1 cellular context compared by ENCODE assay signal in genomic region chr7:26864309-26865093, GRCh38.
TF ChIP-seq lines count a peak whose summit lies in the region.

A gene with protein sequence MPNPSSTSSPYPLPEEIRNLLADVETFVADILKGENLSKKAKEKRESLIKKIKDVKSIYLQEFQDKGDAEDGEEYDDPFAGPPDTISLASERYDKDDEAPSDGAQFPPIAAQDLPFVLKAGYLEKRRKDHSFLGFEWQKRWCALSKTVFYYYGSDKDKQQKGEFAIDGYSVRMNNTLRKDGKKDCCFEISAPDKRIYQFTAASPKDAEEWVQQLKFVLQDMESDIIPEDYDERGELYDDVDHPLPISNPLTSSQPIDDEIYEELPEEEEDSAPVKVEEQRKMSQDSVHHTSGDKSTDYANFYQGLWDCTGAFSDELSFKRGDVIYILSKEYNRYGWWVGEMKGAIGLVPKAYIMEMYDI (minus strand): TSS chr7:26864590. CDS start chr7:26864429, 161 bp downstream.

TF ChIP-seq in K562, 482 proteins besides CTCF, POLR2A, EP300 and RAD21 (continued from another document and continues in another):
- TF ChIP-seq E2F8 (IDR thresholded peaks at IDR 0.05; ENCODE audit: low read depth, partially characterized antibody) (peak; percentile 19), JUNB (CRISPR knock-in tag; conservative IDR thresholded peaks at IDR 0.05) (no peak), TEAD2 (tag; IDR thresholded peaks at IDR 0.05) (no peak), CBX3 (IDR thresholded peaks at IDR 0.05; ENCODE audit: borderline replicate concordance in 1 of 2, low read length in 2 of 2) (no peak; a peak in 1 of 3 replicates), BCOR (IDR thresholded peaks at IDR 0.05) (peak; percentile 5; the same call in 1 of the 2 replicates), TCF7 (IDR thresholded peaks at IDR 0.05; ENCODE audit: borderline replicate concordance) (no peak), PCBP2 (IDR thresholded peaks at IDR 0.05; ENCODE audit: low read depth, low read length, poor library complexity, severe bottlenecking) (no peak), ATF6 (CRISPR knock-in tag; IDR thresholded peaks at IDR 0.05) (no peak), PHF20 (IDR thresholded peaks at IDR 0.05; ENCODE audit: partially characterized antibody) (peak; percentile 95), EWSR1 (IDR thresholded peaks at IDR 0.05; ENCODE audit: borderline replicate concordance, low read depth, partially characterized antibody) (no peak), ATF7 (IDR thresholded peaks at IDR 0.05) (peak; percentile 82), TRIM28 (IDR thresholded peaks at IDR 0.05) (no peak), BHLHE40 (IDR thresholded peaks at IDR 0.05; ENCODE audit: low read length) (peak; percentile 54), IRF2 (CRISPR knock-in tag; IDR thresholded peaks at IDR 0.05) (no peak), NFATC3 (IDR thresholded peaks at IDR 0.05) (no peak), ZBED1 (IDR thresholded peaks at IDR 0.05) (no peak), MTA2 (IDR thresholded peaks at IDR 0.05; ENCODE audit: low read depth) (no peak), THAP7 (CRISPR knock-in tag; IDR thresholded peaks at IDR 0.05) (no peak), MXI1 (IDR thresholded peaks at IDR 0.05; ENCODE audit: low read depth, low read length) (no peak), RHOXF2B (CRISPR knock-in tag; conservative IDR thresholded peaks at IDR 0.05) (no peak), GATAD2B (IDR thresholded peaks at IDR 0.05; ENCODE audit: borderline replicate concordance) (no peak), FUS (optimal IDR thresholded peaks at IDR 0.05; ENCODE audit: low read depth, low read length) (no peak), KLF10 (CRISPR knock-in tag; IDR thresholded peaks at IDR 0.05) (no peak), FOXO4 (CRISPR knock-in tag; IDR thresholded peaks at IDR 0.05) (no peak), RFX7 (CRISPR knock-in tag; IDR thresholded peaks at IDR 0.05) (no peak), NFE2 (IDR thresholded peaks at IDR 0.05; ENCODE audit: low read depth) (peak; percentile 62), ZFP30 (CRISPR knock-in tag; IDR thresholded peaks at IDR 0.05; ENCODE audit: borderline replicate concordance) (no peak), DLX4 (CRISPR knock-in tag; IDR thresholded peaks at IDR 0.05) (no peak), NUFIP1 (IDR thresholded peaks at IDR 0.05; ENCODE audit: partially characterized antibody) (no peak), HNRNPL (IDR thresholded peaks at IDR 0.05; ENCODE audit: low read depth, low read length) (no peak)
- TF ChIP-seq, protein P1, sequence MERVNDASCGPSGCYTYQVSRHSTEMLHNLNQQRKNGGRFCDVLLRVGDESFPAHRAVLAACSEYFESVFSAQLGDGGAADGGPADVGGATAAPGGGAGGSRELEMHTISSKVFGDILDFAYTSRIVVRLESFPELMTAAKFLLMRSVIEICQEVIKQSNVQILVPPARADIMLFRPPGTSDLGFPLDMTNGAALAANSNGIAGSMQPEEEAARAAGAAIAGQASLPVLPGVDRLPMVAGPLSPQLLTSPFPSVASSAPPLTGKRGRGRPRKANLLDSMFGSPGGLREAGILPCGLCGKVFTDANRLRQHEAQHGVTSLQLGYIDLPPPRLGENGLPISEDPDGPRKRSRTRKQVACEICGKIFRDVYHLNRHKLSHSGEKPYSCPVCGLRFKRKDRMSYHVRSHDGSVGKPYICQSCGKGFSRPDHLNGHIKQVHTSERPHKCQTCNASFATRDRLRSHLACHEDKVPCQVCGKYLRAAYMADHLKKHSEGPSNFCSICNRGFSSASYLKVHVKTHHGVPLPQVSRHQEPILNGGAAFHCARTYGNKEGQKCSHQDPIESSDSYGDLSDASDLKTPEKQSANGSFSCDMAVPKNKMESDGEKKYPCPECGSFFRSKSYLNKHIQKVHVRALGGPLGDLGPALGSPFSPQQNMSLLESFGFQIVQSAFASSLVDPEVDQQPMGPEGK (CRISPR knock-in tag; IDR thresholded peaks at IDR 0.05; ENCODE audit: borderline replicate concordance), result no peak
- TF ChIP-seq, protein P2, sequence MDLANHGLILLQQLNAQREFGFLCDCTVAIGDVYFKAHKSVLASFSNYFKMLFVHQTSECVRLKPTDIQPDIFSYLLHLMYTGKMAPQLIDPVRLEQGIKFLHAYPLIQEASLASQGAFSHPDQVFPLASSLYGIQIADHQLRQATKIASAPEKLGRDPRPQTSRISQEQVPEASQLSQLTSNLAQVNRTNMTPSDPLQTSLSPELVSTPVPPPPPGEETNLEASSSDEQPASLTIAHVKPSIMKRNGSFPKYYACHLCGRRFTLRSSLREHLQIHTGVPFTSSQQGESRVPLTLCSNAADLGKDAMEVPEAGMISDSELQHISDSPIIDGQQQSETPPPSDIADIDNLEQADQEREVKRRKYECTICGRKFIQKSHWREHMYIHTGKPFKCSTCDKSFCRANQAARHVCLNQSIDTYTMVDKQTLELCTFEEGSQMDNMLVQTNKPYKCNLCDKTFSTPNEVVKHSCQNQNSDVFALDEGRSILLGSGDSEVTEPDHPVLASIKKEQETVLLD (IDR thresholded peaks at IDR 0.05), result no peak; the same call in 1 of the 2 replicates
- TF ChIP-seq, protein P3, sequence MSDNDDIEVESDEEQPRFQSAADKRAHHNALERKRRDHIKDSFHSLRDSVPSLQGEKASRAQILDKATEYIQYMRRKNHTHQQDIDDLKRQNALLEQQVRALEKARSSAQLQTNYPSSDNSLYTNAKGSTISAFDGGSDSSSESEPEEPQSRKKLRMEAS (CRISPR knock-in tag; IDR thresholded peaks at IDR 0.05), result peak; percentile 40; the same call in 1 of the 2 replicates
- TF ChIP-seq, protein P4, sequence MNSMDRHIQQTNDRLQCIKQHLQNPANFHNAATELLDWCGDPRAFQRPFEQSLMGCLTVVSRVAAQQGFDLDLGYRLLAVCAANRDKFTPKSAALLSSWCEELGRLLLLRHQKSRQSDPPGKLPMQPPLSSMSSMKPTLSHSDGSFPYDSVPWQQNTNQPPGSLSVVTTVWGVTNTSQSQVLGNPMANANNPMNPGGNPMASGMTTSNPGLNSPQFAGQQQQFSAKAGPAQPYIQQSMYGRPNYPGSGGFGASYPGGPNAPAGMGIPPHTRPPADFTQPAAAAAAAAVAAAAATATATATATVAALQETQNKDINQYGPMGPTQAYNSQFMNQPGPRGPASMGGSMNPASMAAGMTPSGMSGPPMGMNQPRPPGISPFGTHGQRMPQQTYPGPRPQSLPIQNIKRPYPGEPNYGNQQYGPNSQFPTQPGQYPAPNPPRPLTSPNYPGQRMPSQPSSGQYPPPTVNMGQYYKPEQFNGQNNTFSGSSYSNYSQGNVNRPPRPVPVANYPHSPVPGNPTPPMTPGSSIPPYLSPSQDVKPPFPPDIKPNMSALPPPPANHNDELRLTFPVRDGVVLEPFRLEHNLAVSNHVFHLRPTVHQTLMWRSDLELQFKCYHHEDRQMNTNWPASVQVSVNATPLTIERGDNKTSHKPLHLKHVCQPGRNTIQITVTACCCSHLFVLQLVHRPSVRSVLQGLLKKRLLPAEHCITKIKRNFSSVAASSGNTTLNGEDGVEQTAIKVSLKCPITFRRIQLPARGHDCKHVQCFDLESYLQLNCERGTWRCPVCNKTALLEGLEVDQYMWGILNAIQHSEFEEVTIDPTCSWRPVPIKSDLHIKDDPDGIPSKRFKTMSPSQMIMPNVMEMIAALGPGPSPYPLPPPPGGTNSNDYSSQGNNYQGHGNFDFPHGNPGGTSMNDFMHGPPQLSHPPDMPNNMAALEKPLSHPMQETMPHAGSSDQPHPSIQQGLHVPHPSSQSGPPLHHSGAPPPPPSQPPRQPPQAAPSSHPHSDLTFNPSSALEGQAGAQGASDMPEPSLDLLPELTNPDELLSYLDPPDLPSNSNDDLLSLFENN (IDR thresholded peaks at IDR 0.05; ENCODE audit: low read depth in 2 of 2, low read length in 2 of 2), result no peak
- TF ChIP-seq, protein P5, sequence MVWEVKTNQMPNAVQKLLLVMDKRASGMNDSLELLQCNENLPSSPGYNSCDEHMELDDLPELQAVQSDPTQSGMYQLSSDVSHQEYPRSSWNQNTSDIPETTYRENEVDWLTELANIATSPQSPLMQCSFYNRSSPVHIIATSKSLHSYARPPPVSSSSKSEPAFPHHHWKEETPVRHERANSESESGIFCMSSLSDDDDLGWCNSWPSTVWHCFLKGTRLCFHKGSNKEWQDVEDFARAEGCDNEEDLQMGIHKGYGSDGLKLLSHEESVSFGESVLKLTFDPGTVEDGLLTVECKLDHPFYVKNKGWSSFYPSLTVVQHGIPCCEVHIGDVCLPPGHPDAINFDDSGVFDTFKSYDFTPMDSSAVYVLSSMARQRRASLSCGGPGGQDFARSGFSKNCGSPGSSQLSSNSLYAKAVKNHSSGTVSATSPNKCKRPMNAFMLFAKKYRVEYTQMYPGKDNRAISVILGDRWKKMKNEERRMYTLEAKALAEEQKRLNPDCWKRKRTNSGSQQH (CRISPR knock-in tag; IDR thresholded peaks at IDR 0.05), result no peak
- TF ChIP-seq, protein P6, sequence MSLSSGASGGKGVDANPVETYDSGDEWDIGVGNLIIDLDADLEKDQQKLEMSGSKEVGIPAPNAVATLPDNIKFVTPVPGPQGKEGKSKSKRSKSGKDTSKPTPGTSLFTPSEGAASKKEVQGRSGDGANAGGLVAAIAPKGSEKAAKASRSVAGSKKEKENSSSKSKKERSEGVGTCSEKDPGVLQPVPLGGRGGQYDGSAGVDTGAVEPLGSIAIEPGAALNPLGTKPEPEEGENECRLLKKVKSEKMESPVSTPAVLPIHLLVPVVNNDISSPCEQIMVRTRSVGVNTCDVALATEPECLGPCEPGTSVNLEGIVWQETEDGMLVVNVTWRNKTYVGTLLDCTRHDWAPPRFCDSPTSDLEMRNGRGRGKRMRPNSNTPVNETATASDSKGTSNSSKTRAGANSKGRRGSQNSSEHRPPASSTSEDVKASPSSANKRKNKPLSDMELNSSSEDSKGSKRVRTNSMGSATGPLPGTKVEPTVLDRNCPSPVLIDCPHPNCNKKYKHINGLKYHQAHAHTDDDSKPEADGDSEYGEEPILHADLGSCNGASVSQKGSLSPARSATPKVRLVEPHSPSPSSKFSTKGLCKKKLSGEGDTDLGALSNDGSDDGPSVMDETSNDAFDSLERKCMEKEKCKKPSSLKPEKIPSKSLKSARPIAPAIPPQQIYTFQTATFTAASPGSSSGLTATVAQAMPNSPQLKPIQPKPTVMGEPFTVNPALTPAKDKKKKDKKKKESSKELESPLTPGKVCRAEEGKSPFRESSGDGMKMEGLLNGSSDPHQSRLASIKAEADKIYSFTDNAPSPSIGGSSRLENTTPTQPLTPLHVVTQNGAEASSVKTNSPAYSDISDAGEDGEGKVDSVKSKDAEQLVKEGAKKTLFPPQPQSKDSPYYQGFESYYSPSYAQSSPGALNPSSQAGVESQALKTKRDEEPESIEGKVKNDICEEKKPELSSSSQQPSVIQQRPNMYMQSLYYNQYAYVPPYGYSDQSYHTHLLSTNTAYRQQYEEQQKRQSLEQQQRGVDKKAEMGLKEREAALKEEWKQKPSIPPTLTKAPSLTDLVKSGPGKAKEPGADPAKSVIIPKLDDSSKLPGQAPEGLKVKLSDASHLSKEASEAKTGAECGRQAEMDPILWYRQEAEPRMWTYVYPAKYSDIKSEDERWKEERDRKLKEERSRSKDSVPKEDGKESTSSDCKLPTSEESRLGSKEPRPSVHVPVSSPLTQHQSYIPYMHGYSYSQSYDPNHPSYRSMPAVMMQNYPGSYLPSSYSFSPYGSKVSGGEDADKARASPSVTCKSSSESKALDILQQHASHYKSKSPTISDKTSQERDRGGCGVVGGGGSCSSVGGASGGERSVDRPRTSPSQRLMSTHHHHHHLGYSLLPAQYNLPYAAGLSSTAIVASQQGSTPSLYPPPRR (CRISPR knock-in tag; IDR thresholded peaks at IDR 0.05; ENCODE audit: borderline replicate concordance), result no peak
